Comparison of ENCODE assay signal across 1 cellular context in the genomic region with DNA sequence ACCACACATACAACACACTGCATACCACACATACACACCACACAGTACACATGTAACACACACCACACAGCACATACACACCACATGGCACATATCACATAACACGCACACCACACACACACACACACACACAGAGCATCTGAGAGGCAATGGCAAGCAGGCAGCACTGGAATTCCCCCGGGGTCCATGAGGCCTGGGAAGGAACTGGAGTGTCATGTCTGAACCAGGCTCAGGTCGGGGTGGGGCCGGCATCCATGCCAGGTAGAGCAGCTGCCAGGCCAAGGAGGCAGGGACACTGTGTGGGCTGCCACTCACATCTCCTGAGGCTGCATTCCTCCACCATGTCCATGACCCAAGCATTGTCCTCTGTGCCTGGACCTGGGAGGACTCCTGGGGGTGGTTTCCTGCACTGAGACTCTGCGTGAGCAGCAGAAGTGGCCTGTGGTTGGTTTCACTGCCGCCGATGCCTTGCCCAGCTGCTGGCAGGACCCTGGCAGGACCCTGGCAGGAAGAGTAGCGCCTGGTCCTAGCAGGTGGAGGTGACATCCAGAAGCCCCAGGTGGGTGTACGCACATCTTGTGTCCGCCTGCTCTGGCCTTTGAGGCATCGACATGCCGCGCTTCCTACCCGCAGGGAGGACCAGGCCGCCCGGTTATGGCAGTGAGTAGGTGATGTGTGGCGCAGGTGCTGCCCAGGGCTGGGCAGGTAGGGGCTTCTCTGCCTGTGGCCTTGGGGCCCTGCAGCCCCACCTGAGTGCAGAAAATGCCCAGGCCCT.
TF ChIP-seq lines count a peak whose summit lies in the region.

No MANE protein-coding gene starts in this region.

TF ChIP-seq in H1, 55 proteins besides CTCF, POLR2A, EP300 and RAD21:
- TF ChIP-seq PHF8 (conservative IDR thresholded peaks at IDR 0.05; ENCODE audit: low read depth, low read length) (no peak), HDAC6 (IDR thresholded peaks at IDR 0.05; ENCODE audit: low read depth, low read length) (no peak), EGR1 (IDR thresholded peaks at IDR 0.05; ENCODE audit: borderline replicate concordance, low read depth, low read length) (no peak)
